ENCODE assay signal across 2 cellular contexts in genomic region chr15:78636378-78636859, GRCh38.
TF ChIP-seq lines count a peak whose summit lies in the region.

No MANE protein-coding gene starts in this region.

TF ChIP-seq in HepG2, 621 proteins besides CTCF, POLR2A, EP300 and RAD21:
- TF ChIP-seq TEAD2 (CRISPR knock-in tag; IDR thresholded peaks at IDR 0.05) (no peak), ZNF121 (CRISPR knock-in tag; IDR thresholded peaks at IDR 0.05) (peak; percentile 53; the same call in 1 of the 2 replicates), ZFP41 (CRISPR knock-in tag; IDR thresholded peaks at IDR 0.05; ENCODE audit: borderline replicate concordance) (no peak), SP2 (CRISPR knock-in tag; IDR thresholded peaks at IDR 0.05) (no peak), ZFX (CRISPR knock-in tag; IDR thresholded peaks at IDR 0.05; ENCODE audit: low read depth) (no peak), RCOR2 (CRISPR knock-in tag; IDR thresholded peaks at IDR 0.05) (no peak), DR1 (CRISPR knock-in tag; IDR thresholded peaks at IDR 0.05) (no peak)
TF ChIP-seq in HepG2: peak in this region for 1.

TF ChIP-seq in GM12878, 131 proteins besides CTCF, POLR2A, EP300 and RAD21:
- TF ChIP-seq ZNF384 (IDR thresholded peaks at IDR 0.05; ENCODE audit: borderline replicate concordance, low read depth, low read length) (0 out of 2 replicates have a peak, but pooled peaks have one; percentile 23), NR2F1 (conservative IDR thresholded peaks at IDR 0.05) (0 out of 2 replicates have a peak, but pooled peaks have one; percentile 26), BCL3 (IDR thresholded peaks at IDR 0.05; ENCODE audit: borderline replicate concordance, insufficient read depth, low read depth, low read length, poor library complexity, severe bottlenecking) (no peak), SPI1 (IDR thresholded peaks at IDR 0.05; ENCODE audit: borderline replicate concordance, insufficient read depth, low read depth, low read length) (peak; percentile 70; the same call in 1 of the 2 replicates), NFXL1 (IDR thresholded peaks at IDR 0.05; ENCODE audit: borderline replicate concordance) (no peak), BACH1 (IDR thresholded peaks at IDR 0.05; ENCODE audit: borderline replicate concordance) (no peak)
TF ChIP-seq in GM12878: peak in this region for 3.
